ENCODE assay signal across 13 cellular contexts in genomic region chr10:106355450-106355849, GRCh38.
DNase-seq lines count a peak whose midpoint lies in the region; ATAC-seq, FAIRE-seq and TF ChIP-seq lines count a peak whose summit lies in the region.
"Had no signal": no experiment of that assay in that cellular context is flagged by ENCODE, and none has a peak within 500 bp of the region (broad histone marks: within the 10 kb centered on the region; RNA-seq: fewer than 3 reads in every experiment).

No MANE protein-coding gene starts in this region.

- TF ChIP-seq EP300 in HepG2 (IDR thresholded peaks at IDR 0.05; ENCODE audit: low read depth in 2 of 2, low read length in 2 of 2) (no peak), HepG2 (CRISPR knock-in tag; IDR thresholded peaks at IDR 0.05; ENCODE audit: borderline replicate concordance) (no peak)

- H3F3A ChIP-seq in PC-9 (ENCODE audit: insufficient read depth, low read depth) = no peaks in the 10 kb centered on the region

- no peaks in the 10 kb centered on the region for H3K36me3 ChIP-seq in right lobe of liver
- H3K36me3 ChIP-seq in HepG2 (replicated peaks in 1 of 2; ENCODE audit: control insufficient read depth in 1 of 2, insufficient read depth in 2 of 2, low read length in 2 of 2) = no peaks in the 10 kb centered on the region
- H3K36me3 ChIP-seq in PC-9 (ENCODE audit: low read depth) = no peaks in the 10 kb centered on the region
- H3K36me3 ChIP-seq: BLaER1 treated with 17β-estradiol and CSF1 and Interleukin-3, amounts not matched to agents 10 nM and 100 nM; thyroid gland had no signal

- H3K27me3 ChIP-seq in right lobe of liver (no peaks in the 10 kb centered on the region), HepG2 (ENCODE audit: control insufficient read depth in 1 of 2, insufficient read depth in 2 of 2, low read length in 2 of 2) (no peaks in the 10 kb centered on the region), PC-9 (ENCODE audit: insufficient read depth, low read depth) (no peaks in the 10 kb centered on the region)
- H3K27me3 ChIP-seq: BLaER1 treated with 17β-estradiol and CSF1 and Interleukin-3, amounts not matched to agents 10 nM and 100 nM; thyroid gland had no signal

- intact Hi-C loops in right lobe of liver (cut with DNase I) (no loop called here), HepG2 (cut with micrococcal nuclease; ENCODE audit: unreplicated experiment) (no loop called here), PC-9 (cut with micrococcal nuclease; ENCODE audit: unreplicated experiment) (no loop called here)

- no peak overlapping the region for H2AFZ ChIP-seq in HepG2 (ENCODE audit: low read length)
- no peak overlapping the region for H2AFZ ChIP-seq in PC-9

- TF ChIP-seq POLR2A in right lobe of liver (IDR thresholded peaks at IDR 0.05) = no peak
- no peak for TF ChIP-seq POLR2A in HepG2 (IDR thresholded peaks at IDR 0.05; ENCODE audit: insufficient read depth in 1 of 2, low read depth in 2 of 2, low read length in 2 of 2)

- no peak for TF ChIP-seq RAD21 in HepG2 (CRISPR knock-in tag; IDR thresholded peaks at IDR 0.05)

- no peak overlapping the region for H3K4me2 ChIP-seq in HepG2 (ENCODE audit: low read depth, low read length)
- H3K4me2 ChIP-seq in PC-9 = no peak overlapping the region
- H3K4me2 ChIP-seq: BLaER1 treated with 17β-estradiol and CSF1 and Interleukin-3, amounts not matched to agents 10 nM and 100 nM had no signal

- TF ChIP-seq CTCF in right lobe of liver (IDR thresholded peaks at IDR 0.05) = peak in 3 of 4 donors; percentile 17 to 25 (median 24)
- no peak for TF ChIP-seq CTCF in HepG2 (CRISPR knock-in tag; IDR thresholded peaks at IDR 0.05)
- TF ChIP-seq CTCF in PC-9 (conservative IDR thresholded peaks at IDR 0.05) = 0 out of 2 replicates have a peak, but pooled peaks have one; percentile 26
- peak; percentile 14 for TF ChIP-seq CTCF in fibroblast of mammary gland (conservative IDR thresholded peaks at IDR 0.05; ENCODE audit: control insufficient read depth, insufficient read depth, low read depth, low read length)

- H3K9me3 ChIP-seq in right lobe of liver = no peaks in the 10 kb centered on the region
- H3K9me3 ChIP-seq in HepG2 (ENCODE audit: low read length) = peaks cover 70% of the 10 kb centered on the region
- H3K9me3 ChIP-seq in PC-9 (ENCODE audit: insufficient read depth, low read depth) = no peaks in the 10 kb centered on the region
- H3K9me3 ChIP-seq: BLaER1 treated with 17β-estradiol and CSF1 and Interleukin-3, amounts not matched to agents 10 nM and 100 nM; thyroid gland had no signal

- DNase-seq in right lobe of liver (no peak), HepG2 (ENCODE audit: low spot score) (no peak), PC-9 (no peak), fibroblast of mammary gland (ENCODE audit: low read depth) (peak; percentile 4), DMS153 (lab: John Stamatoyannopoulos, UW) (no peak), substantia nigra (lab: John Stamatoyannopoulos, UW) (no peak)
- DNase-seq: activated CD4-positive, alpha-beta T cell treated with anti-CD3 and anti-CD28 coated beads, Interleukin-2, amount 50 U/mL, for 4 hours; NCI-H524; retina; thyroid gland had no signal

- H3K79me2 ChIP-seq in HepG2 (ENCODE audit: insufficient read depth, low read length) = no peaks in the 10 kb centered on the region
- H3K79me2 ChIP-seq in PC-9 (ENCODE audit: low read depth) = no peaks in the 10 kb centered on the region

- no peak overlapping the region for H3K27ac ChIP-seq in right lobe of liver
- no peak overlapping the region for H3K27ac ChIP-seq in HepG2 (ENCODE audit: extremely low read length, insufficient read depth, low read length)
- no peak overlapping the region for H3K27ac ChIP-seq in PC-9
- H3K27ac ChIP-seq in substantia nigra (ENCODE audit: low read depth, low read length, poor library complexity, severe bottlenecking) = no peak overlapping the region
- H3K27ac ChIP-seq: BLaER1 treated with 17β-estradiol and CSF1 and Interleukin-3, amounts not matched to agents 10 nM and 100 nM; thyroid gland had no signal

- no peak for ATAC-seq in right lobe of liver
- no peak for ATAC-seq in HepG2
- ATAC-seq in GM19467 (IDR thresholded peaks at IDR 0.05; ENCODE audit: unreplicated experiment) = no peak
- no peak for ATAC-seq in HG03457 (IDR thresholded peaks at IDR 0.05; ENCODE audit: unreplicated experiment)

- FAIRE-seq in HepG2 (lab: Jason Lieb, UNC) = no peak

- in situ Hi-C loops in HepG2 (cut with HindIII; ENCODE audit: extremely low pct_ligation_motif_present, low pct_unique_long_range_greater_than_20kb) = no loop called here

- no peak overlapping the region for H3K9ac ChIP-seq in HepG2 (ENCODE audit: insufficient read depth, low read depth, low read length)
- H3K9ac ChIP-seq: BLaER1 treated with 17β-estradiol and CSF1 and Interleukin-3, amounts not matched to agents 10 nM and 100 nM had no signal

- H3K4me1 ChIP-seq in right lobe of liver = no peaks in the 10 kb centered on the region
- no peaks in the 10 kb centered on the region for H3K4me1 ChIP-seq in HepG2 (ENCODE audit: insufficient read depth, low read length)
- no peaks in the 10 kb centered on the region for H3K4me1 ChIP-seq in PC-9 (replicated peaks; ENCODE audit: insufficient read depth)
- H3K4me1 ChIP-seq: thyroid gland had no signal

- no peaks in the 10 kb centered on the region for H3K9me2 ChIP-seq in PC-9 (ENCODE audit: insufficient read depth)

- H4K20me1 ChIP-seq in HepG2 (ENCODE audit: insufficient read depth, low read length) (no peaks in the 10 kb centered on the region), PC-9 (ENCODE audit: insufficient read depth) (no peaks in the 10 kb centered on the region)
- H4K20me1 ChIP-seq: BLaER1 treated with 17β-estradiol and CSF1 and Interleukin-3, amounts not matched to agents 10 nM and 100 nM had no signal

- no peak overlapping the region for H3K4me3 ChIP-seq in right lobe of liver
- H3K4me3 ChIP-seq in HepG2 (replicated peaks in 1 of 3; ENCODE audit: insufficient read depth in 1 of 3, low read depth in 2 of 3, low read length in 3 of 3) = no peak overlapping the region
- H3K4me3 ChIP-seq in PC-9 = no peak overlapping the region
- no peak overlapping the region for H3K4me3 ChIP-seq in fibroblast of mammary gland (ENCODE audit: control insufficient read depth, low read depth, low read length)
- H3K4me3 ChIP-seq: BLaER1 treated with 17β-estradiol and CSF1 and Interleukin-3, amounts not matched to agents 10 nM and 100 nM; thyroid gland had no signal

- no TSS peak for BruUV-seq in HepG2 (replicated peaks; lab: Mats Ljungman, UMichigan)
- BruUV-seq in PC-9 (replicated peaks; lab: Mats Ljungman, UMichigan) = no TSS peak

- CTCF ChIA-PET in HepG2 (lab: Yijun Ruan, JAX; ENCODE audit: low intra/inter-chr PET ratio, low total read pairs) = no interaction called here
- CTCF ChIA-PET in PC-9 (lab: Charles Lee) = no interaction called here

- POLR2A ChIA-PET in HepG2 (lab: Yijun Ruan, JAX) (no interaction called here), PC-9 (lab: Charles Lee; ENCODE audit: unreplicated experiment) (no interaction called here)

- WGBS in right lobe of liver (ENCODE audit: insufficient coverage, low coverage, low lambda C conversion rate, missing lambda C conversion rate) = 21% methylated on average over 2 of the region's 2 CpGs
- 3% methylated on average over 2 of the region's 2 CpGs for WGBS in HepG2 (ENCODE audit: low lambda C conversion rate)

TF ChIP-seq in HepG2, 621 proteins besides CTCF, POLR2A, EP300 and RAD21 (continues in another document):
- TF ChIP-seq, protein P1, sequence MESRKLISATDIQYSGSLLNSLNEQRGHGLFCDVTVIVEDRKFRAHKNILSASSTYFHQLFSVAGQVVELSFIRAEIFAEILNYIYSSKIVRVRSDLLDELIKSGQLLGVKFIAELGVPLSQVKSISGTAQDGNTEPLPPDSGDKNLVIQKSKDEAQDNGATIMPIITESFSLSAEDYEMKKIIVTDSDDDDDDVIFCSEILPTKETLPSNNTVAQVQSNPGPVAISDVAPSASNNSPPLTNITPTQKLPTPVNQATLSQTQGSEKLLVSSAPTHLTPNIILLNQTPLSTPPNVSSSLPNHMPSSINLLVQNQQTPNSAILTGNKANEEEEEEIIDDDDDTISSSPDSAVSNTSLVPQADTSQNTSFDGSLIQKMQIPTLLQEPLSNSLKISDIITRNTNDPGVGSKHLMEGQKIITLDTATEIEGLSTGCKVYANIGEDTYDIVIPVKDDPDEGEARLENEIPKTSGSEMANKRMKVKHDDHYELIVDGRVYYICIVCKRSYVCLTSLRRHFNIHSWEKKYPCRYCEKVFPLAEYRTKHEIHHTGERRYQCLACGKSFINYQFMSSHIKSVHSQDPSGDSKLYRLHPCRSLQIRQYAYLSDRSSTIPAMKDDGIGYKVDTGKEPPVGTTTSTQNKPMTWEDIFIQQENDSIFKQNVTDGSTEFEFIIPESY (CRISPR knock-in tag; IDR thresholded peaks at IDR 0.05) = no peak
- TF ChIP-seq RBM22 (optimal IDR thresholded peaks at IDR 0.05; ENCODE audit: low read length) = no peak
- TF ChIP-seq YEATS2 (CRISPR knock-in tag; IDR thresholded peaks at IDR 0.05; ENCODE audit: borderline replicate concordance) = no peak
- no peak for TF ChIP-seq HCFC1 (IDR thresholded peaks at IDR 0.05; ENCODE audit: low read depth, low read length)
- TF ChIP-seq HMG20B (CRISPR knock-in tag; conservative IDR thresholded peaks at IDR 0.05) = no peak
- no peak for TF ChIP-seq ZBTB7B (CRISPR knock-in tag; IDR thresholded peaks at IDR 0.05)
- no peak for TF ChIP-seq CEBPB (IDR thresholded peaks at IDR 0.05; ENCODE audit: borderline replicate concordance, low read depth, low read length)
- no peak for TF ChIP-seq ZNF615 (CRISPR knock-in tag; IDR thresholded peaks at IDR 0.05; ENCODE audit: borderline replicate concordance)
- TF ChIP-seq, protein P2, sequence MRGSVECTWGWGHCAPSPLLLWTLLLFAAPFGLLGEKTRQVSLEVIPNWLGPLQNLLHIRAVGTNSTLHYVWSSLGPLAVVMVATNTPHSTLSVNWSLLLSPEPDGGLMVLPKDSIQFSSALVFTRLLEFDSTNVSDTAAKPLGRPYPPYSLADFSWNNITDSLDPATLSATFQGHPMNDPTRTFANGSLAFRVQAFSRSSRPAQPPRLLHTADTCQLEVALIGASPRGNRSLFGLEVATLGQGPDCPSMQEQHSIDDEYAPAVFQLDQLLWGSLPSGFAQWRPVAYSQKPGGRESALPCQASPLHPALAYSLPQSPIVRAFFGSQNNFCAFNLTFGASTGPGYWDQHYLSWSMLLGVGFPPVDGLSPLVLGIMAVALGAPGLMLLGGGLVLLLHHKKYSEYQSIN (CRISPR knock-in tag; IDR thresholded peaks at IDR 0.05; ENCODE audit: borderline replicate concordance) = no peak
- TF ChIP-seq HMGA1 (CRISPR knock-in tag; conservative IDR thresholded peaks at IDR 0.05) = no peak
- no peak for TF ChIP-seq SSRP1 (CRISPR knock-in tag; IDR thresholded peaks at IDR 0.05)
